8 cellular contexts compared by ENCODE assay signal in genomic region chr1:153494976-153495535, GRCh38. TPM values are rescaled to one million over a fixed set of nuclear protein-coding genes. Genes with fewer than 3 reads are reported as not detected.
DNase-seq lines count a peak whose midpoint lies in the region; ATAC-seq, FAIRE-seq and TF ChIP-seq lines count a peak whose summit lies in the region.

No MANE protein-coding gene starts in this region.

- peaks cover 23% of the 10 kb centered on the region for H3K4me1 Mint-ChIP-seq in WTC11

- no peak overlapping the region for H3K4me3 Mint-ChIP-seq in WTC11

- H3K9me3 ChIP-seq in mammary epithelial cell (replicated peaks; ENCODE audit: insufficient read depth, low read length): no peaks in the 10 kb centered on the region
- no peaks in the 10 kb centered on the region for H3K9me3 ChIP-seq in kidney (ENCODE audit: control insufficient read depth in 1 of 2, low read length in 2 of 2)

- intact Hi-C loops in mammary epithelial cell (cut with micrococcal nuclease) (loop anchor here (1.0 kb wide), 4 partner anchors 30 to 143 kb away; no protein-coding TSS in a partner anchor), kidney (cut with DNase I) (loop anchor here (10.0 kb wide), 1 partner anchor 140 kb away; the partner anchor contains the start of gene S100A9)

- DNase-seq in NK-92 treated with Interleukin-12 subunit alpha and Interleukin-12 subunit beta, amount 100 ng/mL, for 24 hours (lab: John Stamatoyannopoulos, UW): peak; percentile 63
- DNase-seq in NK-92 (lab: John Stamatoyannopoulos, UW; ENCODE audit: unreplicated experiment) (no peak), NCI-H2196 treated with DMSO at 0.1 percent for 48 hours (lab: John Stamatoyannopoulos, UW; ENCODE audit: unreplicated experiment) (peak; percentile 36), WTC11 (ENCODE audit: low spot score) (peak; percentile 99), mammary epithelial cell (no peak), kidney (peak; percentile 81)
- peak; percentile 83 for DNase-seq in stimulated activated CD4-positive, alpha-beta T cell treated with anti-CD3 and anti-CD28 coated beads, Interleukin-4, amount 100 ng/mL, for 1 hour

- FAIRE-seq in kidney (lab: Jason Lieb, UNC): no peak

- no peak overlapping the region for H3K27ac ChIP-seq in mammary epithelial cell (ENCODE audit: insufficient read depth, low read depth, low read length)
- no peak overlapping the region for H3K27ac ChIP-seq in kidney (ENCODE audit: low read depth in 2 of 2, low read length in 2 of 2)

- no peak overlapping the region for H3K4me2 ChIP-seq in mammary epithelial cell (ENCODE audit: insufficient read depth, low read depth, low read length)

- H3K9ac ChIP-seq in mammary epithelial cell (ENCODE audit: insufficient read depth, low read length) (no peak overlapping the region), kidney (ENCODE audit: low read length in 2 of 2) (no peak overlapping the region)

- no peaks in the 10 kb centered on the region for H3K36me3 ChIP-seq in mammary epithelial cell (ENCODE audit: insufficient read depth, low read length)
- H3K36me3 ChIP-seq in kidney (ENCODE audit: control insufficient read depth in 1 of 2, insufficient read depth in 2 of 2, low read length in 2 of 2): no peaks in the 10 kb centered on the region

- WGBS in mammary epithelial cell (ENCODE audit: low coverage, missing lambda C conversion rate): 42% methylated on average over 5 of the region's 6 CpGs

- CTCF ChIA-PET in WTC11 (lab: Charles Lee): interaction anchor here (0.6 to 4.3 kb wide), 65 partner anchors 8 to 482 kb away, joined by 3 to 169 read pairs (median 4); partner anchors contain the start of genes CHTOP, JTB, PGLYRP3 and PGLYRP4
- CTCF ChIA-PET in mammary epithelial cell (lab: Charles Lee; ENCODE audit: low non-redundant PET): interaction anchor here (0.6 to 2.7 kb wide), 3 partner anchors 28 to 142 kb away, joined by 3 to 23 read pairs (median 4); no protein-coding TSS in a partner anchor

- in situ Hi-C loops in mammary epithelial cell (cut with MboI; ENCODE audit: low sequenced_read_pairs in 2 of 2): loop anchor here in 1 of 2 donors (5.0 kb wide), 1 partner anchor 138 kb away; the partner anchor contains the start of gene S100A9

- H4K20me1 ChIP-seq in mammary epithelial cell (ENCODE audit: insufficient read depth, low read length): no peaks in the 10 kb centered on the region

- peak; percentile 95 for TF ChIP-seq CTCF in WTC11 (IDR thresholded peaks at IDR 0.05)
- TF ChIP-seq CTCF in mammary epithelial cell (conservative IDR thresholded peaks at IDR 0.05 in 1 of 2, IDR thresholded peaks at IDR 0.05 in 1 of 2; ENCODE audit: extremely low read depth in 1 of 2, insufficient read depth in 1 of 2, low read depth in 1 of 2, low read length in 2 of 2): peak; percentile 65 to 90
- TF ChIP-seq CTCF in kidney (IDR thresholded peaks at IDR 0.05; ENCODE audit: borderline replicate concordance, extremely low read depth, insufficient read depth): peak; percentile 76

- BruUV-seq in mammary epithelial cell (replicated peaks; lab: Mats Ljungman, UMichigan): no TSS peak

- dilution Hi-C loops in mammary epithelial cell (cut with HindIII; ENCODE audit: low sequenced_read_pairs): no loop called here

- peak overlapping the region; percentile 56; the same call in 1 of the 2 replicates for H3K27ac Mint-ChIP-seq in WTC11

- no peaks in the 10 kb centered on the region for H3K79me2 ChIP-seq in mammary epithelial cell (ENCODE audit: insufficient read depth, low read length)

- no peak overlapping the region for H3K4me3 ChIP-seq in mammary epithelial cell (replicated peaks in 1 of 3; ENCODE audit: insufficient read depth in 1 of 3, low read depth in 2 of 3, low read length in 3 of 3)
- H3K4me3 ChIP-seq in kidney (ENCODE audit: low read length in 2 of 2): no peak overlapping the region

- H3K9me3 Mint-ChIP-seq in WTC11: no peaks in the 10 kb centered on the region

- no peaks in the 10 kb centered on the region for H3K27me3 ChIP-seq in mammary epithelial cell (ENCODE audit: insufficient read depth, low read length)

- ATAC-seq in WTC11: peak; percentile 96
- no peak for ATAC-seq in HG03520 (IDR thresholded peaks at IDR 0.05; ENCODE audit: unreplicated experiment)

- no peak overlapping the region for H2AFZ ChIP-seq in mammary epithelial cell (ENCODE audit: low read depth, low read length)

- POLR2A ChIA-PET in WTC11 (lab: Charles Lee): interaction anchor here (0.5 to 1.6 kb wide), 5 partner anchors 29 to 1871 kb away, joined by 3 to 7 read pairs (median 5); partner anchors contain the start of gene CHTOP

- H3K4me1 ChIP-seq in mammary epithelial cell (ENCODE audit: insufficient read depth, low read length) (peaks cover 36% of the 10 kb centered on the region), kidney (ENCODE audit: control insufficient read depth in 1 of 2, insufficient read depth in 1 of 2, low read depth in 1 of 2, low read length in 2 of 2) (no peaks in the 10 kb centered on the region)

- H3K27me3 Mint-ChIP-seq in WTC11 (ENCODE audit: low read depth): no peaks in the 10 kb centered on the region; the same call in 1 of the 2 replicates

- no peaks in the 10 kb centered on the region for H3K36me3 Mint-ChIP-seq in WTC11

TF ChIP-seq in WTC11, 78 proteins besides CTCF, POLR2A, EP300 and RAD21:
- no peak; the same call in 1 of the 2 replicates for TF ChIP-seq ZBTB21 (CRISPR knock-in tag; IDR thresholded peaks at IDR 0.05; ENCODE audit: borderline replicate concordance)
- TF ChIP-seq, protein P1, sequence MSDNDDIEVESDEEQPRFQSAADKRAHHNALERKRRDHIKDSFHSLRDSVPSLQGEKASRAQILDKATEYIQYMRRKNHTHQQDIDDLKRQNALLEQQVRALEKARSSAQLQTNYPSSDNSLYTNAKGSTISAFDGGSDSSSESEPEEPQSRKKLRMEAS (CRISPR knock-in tag; IDR thresholded peaks at IDR 0.05): 0 out of 2 replicates have a peak, but pooled peaks have one; percentile 35

RNA-seq across cellular contexts. Expression of gene S100A7, which starts 34.6 kb away (rescaled TPM):
- total RNA-seq in WTC11 (2021): not detected in 3 replicates
- total RNA-seq in mammary epithelial cell: 1 to 10 TPM in 1 of 2 donors, not detected in 1; 2.7 TPM
- 1.1 TPM for polyA plus RNA-seq in mammary epithelial cell
- not detected for polyA minus RNA-seq in mammary epithelial cell
- total RNA-seq in kidney: not detected
- polyA plus RNA-seq in kidney (ENCODE audit: insufficient read depth, low read depth, low replicate concordance): not detected

RNA-seq across cellular contexts. Expression of gene S100A6, which starts 40.7 kb away (rescaled TPM):
- total RNA-seq in WTC11 (2021) (19.2 to 32.0 TPM (median 30.8 TPM) in 3 replicates), mammary epithelial cell (1,000 to 10,000 TPM; 1,155 to 2,455 TPM), kidney (1,542 TPM)
- polyA plus RNA-seq in mammary epithelial cell (2,730 TPM), kidney (ENCODE audit: insufficient read depth, low read depth, low replicate concordance) (1,580 TPM)
- 719 TPM for polyA minus RNA-seq in mammary epithelial cell

RNA-seq across cellular contexts. Expression of gene S100A5, which starts 45.7 kb away (rescaled TPM):
- total RNA-seq in WTC11 (2021) (not detected in 3 replicates), mammary epithelial cell (not detected), kidney (0.91 TPM)
- polyA plus RNA-seq in mammary epithelial cell (0.34 TPM), kidney (ENCODE audit: insufficient read depth, low read depth, low replicate concordance) (1.9 TPM)
- polyA minus RNA-seq in mammary epithelial cell: not detected

RNA-seq across cellular contexts. Expression of gene S100A4, which starts 50.5 kb away (rescaled TPM):
- total RNA-seq in WTC11 (2021): 22.7 to 32.0 TPM (median 31.7 TPM) in 3 replicates
- total RNA-seq in mammary epithelial cell: 1 to 10 TPM; 4.3 to 9.9 TPM
- 24.2 TPM for polyA plus RNA-seq in mammary epithelial cell
- polyA minus RNA-seq in mammary epithelial cell: not detected
- total RNA-seq in kidney: 141 TPM
- 204 TPM for polyA plus RNA-seq in kidney (ENCODE audit: insufficient read depth, low read depth, low replicate concordance)

RNA-seq across cellular contexts. Expression of gene S100A3, which starts 54.0 kb away (rescaled TPM):
- total RNA-seq in WTC11 (2021) (0.33 TPM in 1 of 3 replicates, not detected in the others), mammary epithelial cell (10 to 100 TPM in 1 of 2 donors, 1 to 10 TPM in 1; 3.5 to 58.6 TPM), kidney (8.4 TPM)
- polyA plus RNA-seq in mammary epithelial cell (46.1 TPM), kidney (ENCODE audit: insufficient read depth, low read depth, low replicate concordance) (2.5 TPM)
- polyA minus RNA-seq in mammary epithelial cell: 17.4 TPM

Comparison
In these comparisons a context has a peak if more than half of its experiments do, and no peak if none do; other contexts are left out.
1. DNase-seq: peak in NK-92 treated with Interleukin-12 subunit alpha and Interleukin-12 subunit beta, amount 100 ng/mL, for 24 hours (single experiment), NCI-H2196 treated with DMSO at 0.1 percent for 48 hours (single experiment), WTC11 (single experiment), kidney (single experiment) and stimulated activated CD4-positive, alpha-beta T cell treated with anti-CD3 and anti-CD28 coated beads, Interleukin-4, amount 100 ng/mL, for 1 hour (single experiment); none in NK-92 (single experiment) and mammary epithelial cell (single experiment).
2. RNA of gene S100A6, which starts 40.7 kb away (total RNA-seq): 1,155 to 2,455 TPM in mammary epithelial cell and 1,542 TPM in kidney (single experiment); 19.2 to 32.0 TPM in WTC11; every median in the first group is over 10 times any median in the second.
3. Peak in every context shown above with its lines, with median percentiles within 50 percentile points of each other: CTCF ChIP-seq.